Comparison of ENCODE assay signal across 1 cellular context in the genomic region with DNA sequence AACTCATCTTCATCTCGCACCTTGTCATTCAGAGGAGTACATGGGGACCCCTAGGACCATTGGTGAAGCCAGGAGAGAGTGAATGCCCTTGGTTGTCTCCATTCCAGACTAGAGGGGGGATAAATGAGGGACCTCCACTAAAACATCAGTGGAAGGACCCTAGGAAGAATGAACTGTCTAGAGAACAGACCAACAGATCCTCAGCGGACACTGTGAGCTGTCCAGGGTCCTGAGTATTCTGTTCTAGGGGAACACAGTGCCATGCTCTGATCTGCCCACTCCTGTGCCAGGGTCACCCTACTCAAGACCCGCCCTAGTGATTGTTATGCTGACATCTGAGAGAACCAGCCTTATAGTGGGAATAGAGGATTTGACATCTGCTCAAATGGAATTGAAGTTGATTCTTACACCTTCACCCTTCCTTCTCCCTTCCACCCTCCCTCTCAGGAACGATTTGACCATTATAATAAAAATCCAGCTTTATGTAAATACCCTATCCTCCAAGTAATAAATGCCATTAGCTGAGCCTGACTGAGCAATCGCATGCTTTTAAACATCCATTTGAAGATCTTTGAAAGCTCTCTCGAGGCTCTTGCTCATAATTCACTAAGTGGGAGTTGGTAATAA.
A peak's percentile ranks its signal among the peaks of the same experiment; 100 is the strongest.
TF ChIP-seq lines count a peak whose summit lies in the region.

No MANE protein-coding gene starts in this region.

TF ChIP-seq in HepG2, 621 proteins besides CTCF, POLR2A, EP300 and RAD21 (continued from another document and continues in another):
- TF ChIP-seq, protein P1, sequence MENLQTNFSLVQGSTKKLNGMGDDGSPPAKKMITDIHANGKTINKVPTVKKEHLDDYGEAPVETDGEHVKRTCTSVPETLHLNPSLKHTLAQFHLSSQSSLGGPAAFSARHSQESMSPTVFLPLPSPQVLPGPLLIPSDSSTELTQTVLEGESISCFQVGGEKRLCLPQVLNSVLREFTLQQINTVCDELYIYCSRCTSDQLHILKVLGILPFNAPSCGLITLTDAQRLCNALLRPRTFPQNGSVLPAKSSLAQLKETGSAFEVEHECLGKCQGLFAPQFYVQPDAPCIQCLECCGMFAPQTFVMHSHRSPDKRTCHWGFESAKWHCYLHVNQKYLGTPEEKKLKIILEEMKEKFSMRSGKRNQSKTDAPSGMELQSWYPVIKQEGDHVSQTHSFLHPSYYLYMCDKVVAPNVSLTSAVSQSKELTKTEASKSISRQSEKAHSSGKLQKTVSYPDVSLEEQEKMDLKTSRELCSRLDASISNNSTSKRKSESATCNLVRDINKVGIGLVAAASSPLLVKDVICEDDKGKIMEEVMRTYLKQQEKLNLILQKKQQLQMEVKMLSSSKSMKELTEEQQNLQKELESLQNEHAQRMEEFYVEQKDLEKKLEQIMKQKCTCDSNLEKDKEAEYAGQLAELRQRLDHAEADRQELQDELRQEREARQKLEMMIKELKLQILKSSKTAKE (CRISPR knock-in tag; IDR thresholded peaks at IDR 0.05; ENCODE audit: borderline replicate concordance) = no peak
- TF ChIP-seq, protein P2, sequence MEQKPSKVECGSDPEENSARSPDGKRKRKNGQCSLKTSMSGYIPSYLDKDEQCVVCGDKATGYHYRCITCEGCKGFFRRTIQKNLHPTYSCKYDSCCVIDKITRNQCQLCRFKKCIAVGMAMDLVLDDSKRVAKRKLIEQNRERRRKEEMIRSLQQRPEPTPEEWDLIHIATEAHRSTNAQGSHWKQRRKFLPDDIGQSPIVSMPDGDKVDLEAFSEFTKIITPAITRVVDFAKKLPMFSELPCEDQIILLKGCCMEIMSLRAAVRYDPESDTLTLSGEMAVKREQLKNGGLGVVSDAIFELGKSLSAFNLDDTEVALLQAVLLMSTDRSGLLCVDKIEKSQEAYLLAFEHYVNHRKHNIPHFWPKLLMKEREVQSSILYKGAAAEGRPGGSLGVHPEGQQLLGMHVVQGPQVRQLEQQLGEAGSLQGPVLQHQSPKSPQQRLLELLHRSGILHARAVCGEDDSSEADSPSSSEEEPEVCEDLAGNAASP (CRISPR knock-in tag; IDR thresholded peaks at IDR 0.05; ENCODE audit: borderline replicate concordance) = peak; percentile 83; the same call in 1 of the 2 replicates
- TF ChIP-seq PRMT3 (CRISPR knock-in tag; IDR thresholded peaks at IDR 0.05; ENCODE audit: borderline replicate concordance, low read depth) (0 out of 2 replicates have a peak, but pooled peaks have one; percentile 43), ZFP37 (CRISPR knock-in tag; IDR thresholded peaks at IDR 0.05; ENCODE audit: borderline replicate concordance) (peak; percentile 61; the same call in 1 of the 2 replicates), ZNF572 (CRISPR knock-in tag; IDR thresholded peaks at IDR 0.05) (no peak), ZNF557 (CRISPR knock-in tag; IDR thresholded peaks at IDR 0.05) (no peak), KLF6 (CRISPR knock-in tag; IDR thresholded peaks at IDR 0.05) (peak; percentile 95), DNMT3B (CRISPR knock-in tag; conservative IDR thresholded peaks at IDR 0.05) (peak; percentile 98; the same call in 1 of the 2 replicates), MZF1 (CRISPR knock-in tag; IDR thresholded peaks at IDR 0.05; ENCODE audit: borderline replicate concordance) (no peak), SPEN (CRISPR knock-in tag; IDR thresholded peaks at IDR 0.05; ENCODE audit: low read depth) (no peak), SIX4 (CRISPR knock-in tag; IDR thresholded peaks at IDR 0.05) (peak; percentile 65), ZNF431 (CRISPR knock-in tag; IDR thresholded peaks at IDR 0.05; ENCODE audit: borderline replicate concordance, low read depth) (peak; percentile 86; the same call in 1 of the 2 replicates), ZNF335 (CRISPR knock-in tag; IDR thresholded peaks at IDR 0.05) (peak; percentile 87; the same call in 1 of the 2 replicates), PTBP1 (IDR thresholded peaks at IDR 0.05; ENCODE audit: low read depth, low read length, poor library complexity, severe bottlenecking) (no peak), ZNF543 (CRISPR knock-in tag; IDR thresholded peaks at IDR 0.05) (no peak), SMAD9 (CRISPR knock-in tag; IDR thresholded peaks at IDR 0.05) (no peak), ZNF616 (CRISPR knock-in tag; IDR thresholded peaks at IDR 0.05; ENCODE audit: low read depth) (no peak), NR2F2 (IDR thresholded peaks at IDR 0.05; ENCODE audit: borderline replicate concordance, low read depth) (no peak), ZNF550 (CRISPR knock-in tag; IDR thresholded peaks at IDR 0.05; ENCODE audit: borderline replicate concordance) (no peak), RXRB (CRISPR knock-in tag; IDR thresholded peaks at IDR 0.05; ENCODE audit: borderline replicate concordance) (peak; percentile 68), IRX3 (CRISPR knock-in tag; IDR thresholded peaks at IDR 0.05; ENCODE audit: borderline replicate concordance, low read depth) (no peak), SOX6 (IDR thresholded peaks at IDR 0.05) (no peak), SOX6 (CRISPR knock-in tag; IDR thresholded peaks at IDR 0.05) (no peak), ZNF878 (CRISPR knock-in tag; IDR thresholded peaks at IDR 0.05) (peak; percentile 47; the same call in 1 of the 2 replicates), ZNF331 (CRISPR knock-in tag; IDR thresholded peaks at IDR 0.05) (peak; percentile 87), NAIF1 (CRISPR knock-in tag; IDR thresholded peaks at IDR 0.05; ENCODE audit: borderline replicate concordance) (no peak), ZNF724P (CRISPR knock-in tag; IDR thresholded peaks at IDR 0.05; ENCODE audit: borderline replicate concordance) (no peak), SAP130 (CRISPR knock-in tag; IDR thresholded peaks at IDR 0.05; ENCODE audit: low read depth) (peak; percentile 61), ZKSCAN5 (CRISPR knock-in tag; IDR thresholded peaks at IDR 0.05) (no peak), ZNF839 (CRISPR knock-in tag; IDR thresholded peaks at IDR 0.05; ENCODE audit: borderline replicate concordance) (no peak), ZBTB3 (CRISPR knock-in tag; IDR thresholded peaks at IDR 0.05; ENCODE audit: borderline replicate concordance, low read depth) (no peak), ETV6 (CRISPR knock-in tag; conservative IDR thresholded peaks at IDR 0.05) (no peak), MEIS1 (CRISPR knock-in tag; IDR thresholded peaks at IDR 0.05; ENCODE audit: borderline replicate concordance) (no peak), CCAR2 (optimal IDR thresholded peaks at IDR 0.05; ENCODE audit: low read depth, low read length) (no peak), ZNF326 (CRISPR knock-in tag; IDR thresholded peaks at IDR 0.05; ENCODE audit: borderline replicate concordance) (no peak), EZH2 (conservative IDR thresholded peaks at IDR 0.05; ENCODE audit: low read depth, low read length) (no peak), NFIB (CRISPR knock-in tag; IDR thresholded peaks at IDR 0.05; ENCODE audit: borderline replicate concordance) (no peak), SMC3 (IDR thresholded peaks at IDR 0.05; ENCODE audit: low read length) (no peak)
- TF ChIP-seq, protein P3, sequence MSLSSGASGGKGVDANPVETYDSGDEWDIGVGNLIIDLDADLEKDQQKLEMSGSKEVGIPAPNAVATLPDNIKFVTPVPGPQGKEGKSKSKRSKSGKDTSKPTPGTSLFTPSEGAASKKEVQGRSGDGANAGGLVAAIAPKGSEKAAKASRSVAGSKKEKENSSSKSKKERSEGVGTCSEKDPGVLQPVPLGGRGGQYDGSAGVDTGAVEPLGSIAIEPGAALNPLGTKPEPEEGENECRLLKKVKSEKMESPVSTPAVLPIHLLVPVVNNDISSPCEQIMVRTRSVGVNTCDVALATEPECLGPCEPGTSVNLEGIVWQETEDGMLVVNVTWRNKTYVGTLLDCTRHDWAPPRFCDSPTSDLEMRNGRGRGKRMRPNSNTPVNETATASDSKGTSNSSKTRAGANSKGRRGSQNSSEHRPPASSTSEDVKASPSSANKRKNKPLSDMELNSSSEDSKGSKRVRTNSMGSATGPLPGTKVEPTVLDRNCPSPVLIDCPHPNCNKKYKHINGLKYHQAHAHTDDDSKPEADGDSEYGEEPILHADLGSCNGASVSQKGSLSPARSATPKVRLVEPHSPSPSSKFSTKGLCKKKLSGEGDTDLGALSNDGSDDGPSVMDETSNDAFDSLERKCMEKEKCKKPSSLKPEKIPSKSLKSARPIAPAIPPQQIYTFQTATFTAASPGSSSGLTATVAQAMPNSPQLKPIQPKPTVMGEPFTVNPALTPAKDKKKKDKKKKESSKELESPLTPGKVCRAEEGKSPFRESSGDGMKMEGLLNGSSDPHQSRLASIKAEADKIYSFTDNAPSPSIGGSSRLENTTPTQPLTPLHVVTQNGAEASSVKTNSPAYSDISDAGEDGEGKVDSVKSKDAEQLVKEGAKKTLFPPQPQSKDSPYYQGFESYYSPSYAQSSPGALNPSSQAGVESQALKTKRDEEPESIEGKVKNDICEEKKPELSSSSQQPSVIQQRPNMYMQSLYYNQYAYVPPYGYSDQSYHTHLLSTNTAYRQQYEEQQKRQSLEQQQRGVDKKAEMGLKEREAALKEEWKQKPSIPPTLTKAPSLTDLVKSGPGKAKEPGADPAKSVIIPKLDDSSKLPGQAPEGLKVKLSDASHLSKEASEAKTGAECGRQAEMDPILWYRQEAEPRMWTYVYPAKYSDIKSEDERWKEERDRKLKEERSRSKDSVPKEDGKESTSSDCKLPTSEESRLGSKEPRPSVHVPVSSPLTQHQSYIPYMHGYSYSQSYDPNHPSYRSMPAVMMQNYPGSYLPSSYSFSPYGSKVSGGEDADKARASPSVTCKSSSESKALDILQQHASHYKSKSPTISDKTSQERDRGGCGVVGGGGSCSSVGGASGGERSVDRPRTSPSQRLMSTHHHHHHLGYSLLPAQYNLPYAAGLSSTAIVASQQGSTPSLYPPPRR (CRISPR knock-in tag; IDR thresholded peaks at IDR 0.05; ENCODE audit: borderline replicate concordance) = no peak
- TF ChIP-seq, protein P4, sequence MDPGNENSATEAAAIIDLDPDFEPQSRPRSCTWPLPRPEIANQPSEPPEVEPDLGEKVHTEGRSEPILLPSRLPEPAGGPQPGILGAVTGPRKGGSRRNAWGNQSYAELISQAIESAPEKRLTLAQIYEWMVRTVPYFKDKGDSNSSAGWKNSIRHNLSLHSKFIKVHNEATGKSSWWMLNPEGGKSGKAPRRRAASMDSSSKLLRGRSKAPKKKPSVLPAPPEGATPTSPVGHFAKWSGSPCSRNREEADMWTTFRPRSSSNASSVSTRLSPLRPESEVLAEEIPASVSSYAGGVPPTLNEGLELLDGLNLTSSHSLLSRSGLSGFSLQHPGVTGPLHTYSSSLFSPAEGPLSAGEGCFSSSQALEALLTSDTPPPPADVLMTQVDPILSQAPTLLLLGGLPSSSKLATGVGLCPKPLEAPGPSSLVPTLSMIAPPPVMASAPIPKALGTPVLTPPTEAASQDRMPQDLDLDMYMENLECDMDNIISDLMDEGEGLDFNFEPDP (CRISPR knock-in tag; conservative IDR thresholded peaks at IDR 0.05) = no peak
- TF ChIP-seq, protein P5, sequence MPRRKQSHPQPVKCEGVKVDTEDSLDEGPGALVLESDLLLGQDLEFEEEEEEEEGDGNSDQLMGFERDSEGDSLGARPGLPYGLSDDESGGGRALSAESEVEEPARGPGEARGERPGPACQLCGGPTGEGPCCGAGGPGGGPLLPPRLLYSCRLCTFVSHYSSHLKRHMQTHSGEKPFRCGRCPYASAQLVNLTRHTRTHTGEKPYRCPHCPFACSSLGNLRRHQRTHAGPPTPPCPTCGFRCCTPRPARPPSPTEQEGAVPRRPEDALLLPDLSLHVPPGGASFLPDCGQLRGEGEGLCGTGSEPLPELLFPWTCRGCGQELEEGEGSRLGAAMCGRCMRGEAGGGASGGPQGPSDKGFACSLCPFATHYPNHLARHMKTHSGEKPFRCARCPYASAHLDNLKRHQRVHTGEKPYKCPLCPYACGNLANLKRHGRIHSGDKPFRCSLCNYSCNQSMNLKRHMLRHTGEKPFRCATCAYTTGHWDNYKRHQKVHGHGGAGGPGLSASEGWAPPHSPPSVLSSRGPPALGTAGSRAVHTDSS (CRISPR knock-in tag; conservative IDR thresholded peaks at IDR 0.05) = no peak
- TF ChIP-seq, protein P6, sequence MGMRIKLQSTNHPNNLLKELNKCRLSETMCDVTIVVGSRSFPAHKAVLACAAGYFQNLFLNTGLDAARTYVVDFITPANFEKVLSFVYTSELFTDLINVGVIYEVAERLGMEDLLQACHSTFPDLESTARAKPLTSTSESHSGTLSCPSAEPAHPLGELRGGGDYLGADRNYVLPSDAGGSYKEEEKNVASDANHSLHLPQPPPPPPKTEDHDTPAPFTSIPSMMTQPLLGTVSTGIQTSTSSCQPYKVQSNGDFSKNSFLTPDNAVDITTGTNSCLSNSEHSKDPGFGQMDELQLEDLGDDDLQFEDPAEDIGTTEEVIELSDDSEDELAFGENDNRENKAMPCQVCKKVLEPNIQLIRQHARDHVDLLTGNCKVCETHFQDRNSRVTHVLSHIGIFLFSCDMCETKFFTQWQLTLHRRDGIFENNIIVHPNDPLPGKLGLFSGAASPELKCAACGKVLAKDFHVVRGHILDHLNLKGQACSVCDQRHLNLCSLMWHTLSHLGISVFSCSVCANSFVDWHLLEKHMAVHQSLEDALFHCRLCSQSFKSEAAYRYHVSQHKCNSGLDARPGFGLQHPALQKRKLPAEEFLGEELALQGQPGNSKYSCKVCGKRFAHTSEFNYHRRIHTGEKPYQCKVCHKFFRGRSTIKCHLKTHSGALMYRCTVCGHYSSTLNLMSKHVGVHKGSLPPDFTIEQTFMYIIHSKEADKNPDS (CRISPR knock-in tag; IDR thresholded peaks at IDR 0.05) = no peak
- TF ChIP-seq, protein P7, sequence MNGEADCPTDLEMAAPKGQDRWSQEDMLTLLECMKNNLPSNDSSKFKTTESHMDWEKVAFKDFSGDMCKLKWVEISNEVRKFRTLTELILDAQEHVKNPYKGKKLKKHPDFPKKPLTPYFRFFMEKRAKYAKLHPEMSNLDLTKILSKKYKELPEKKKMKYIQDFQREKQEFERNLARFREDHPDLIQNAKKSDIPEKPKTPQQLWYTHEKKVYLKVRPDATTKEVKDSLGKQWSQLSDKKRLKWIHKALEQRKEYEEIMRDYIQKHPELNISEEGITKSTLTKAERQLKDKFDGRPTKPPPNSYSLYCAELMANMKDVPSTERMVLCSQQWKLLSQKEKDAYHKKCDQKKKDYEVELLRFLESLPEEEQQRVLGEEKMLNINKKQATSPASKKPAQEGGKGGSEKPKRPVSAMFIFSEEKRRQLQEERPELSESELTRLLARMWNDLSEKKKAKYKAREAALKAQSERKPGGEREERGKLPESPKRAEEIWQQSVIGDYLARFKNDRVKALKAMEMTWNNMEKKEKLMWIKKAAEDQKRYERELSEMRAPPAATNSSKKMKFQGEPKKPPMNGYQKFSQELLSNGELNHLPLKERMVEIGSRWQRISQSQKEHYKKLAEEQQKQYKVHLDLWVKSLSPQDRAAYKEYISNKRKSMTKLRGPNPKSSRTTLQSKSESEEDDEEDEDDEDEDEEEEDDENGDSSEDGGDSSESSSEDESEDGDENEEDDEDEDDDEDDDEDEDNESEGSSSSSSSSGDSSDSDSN (CRISPR knock-in tag; IDR thresholded peaks at IDR 0.05) = no peak
- TF ChIP-seq, protein P8, sequence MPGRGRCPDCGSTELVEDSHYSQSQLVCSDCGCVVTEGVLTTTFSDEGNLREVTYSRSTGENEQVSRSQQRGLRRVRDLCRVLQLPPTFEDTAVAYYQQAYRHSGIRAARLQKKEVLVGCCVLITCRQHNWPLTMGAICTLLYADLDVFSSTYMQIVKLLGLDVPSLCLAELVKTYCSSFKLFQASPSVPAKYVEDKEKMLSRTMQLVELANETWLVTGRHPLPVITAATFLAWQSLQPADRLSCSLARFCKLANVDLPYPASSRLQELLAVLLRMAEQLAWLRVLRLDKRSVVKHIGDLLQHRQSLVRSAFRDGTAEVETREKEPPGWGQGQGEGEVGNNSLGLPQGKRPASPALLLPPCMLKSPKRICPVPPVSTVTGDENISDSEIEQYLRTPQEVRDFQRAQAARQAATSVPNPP (CRISPR knock-in tag; IDR thresholded peaks at IDR 0.05) = no peak
